In the genomic region with DNA sequence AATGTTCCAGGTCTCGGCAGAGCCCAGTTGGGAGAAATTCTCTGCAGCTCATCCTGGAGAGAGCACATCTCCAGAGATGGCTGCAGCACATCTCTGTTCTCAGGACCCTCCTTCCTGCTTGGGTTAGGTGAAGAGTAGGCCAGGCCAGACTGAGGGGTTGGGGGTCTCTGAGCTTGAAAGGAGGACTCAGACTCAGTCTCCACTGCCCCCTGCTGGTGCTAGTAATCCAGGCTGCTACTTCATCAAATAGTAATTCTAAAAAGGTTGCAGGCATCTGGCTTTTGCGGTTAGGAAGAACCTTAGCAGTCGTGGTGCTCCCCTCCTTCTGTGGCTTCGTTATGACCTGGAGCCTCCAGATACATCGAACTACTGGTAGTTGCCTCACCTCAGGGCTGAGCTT, we compare ENCODE assay signal across 9 cellular contexts. TPM values are rescaled to one million over a fixed set of nuclear protein-coding genes. Genes with fewer than 3 reads are reported as not detected.
DNase-seq lines count a peak whose midpoint lies in the region; ATAC-seq and TF ChIP-seq lines count a peak whose summit lies in the region.
"Had no signal": no experiment of that assay in that cellular context is flagged by ENCODE, and none has a peak within 500 bp of the region (broad histone marks: within the 10 kb centered on the region; RNA-seq: fewer than 3 reads in every experiment).

No MANE protein-coding gene starts in this region.

- no peaks in the 10 kb centered on the region for H3K9me3 ChIP-seq in SJCRH30 (replicated peaks)

- ATAC-seq in HG02798 (IDR thresholded peaks at IDR 0.05; ENCODE audit: poor library complexity, unreplicated experiment), result no peak

- DNase-seq in GM06990 (ENCODE audit: extremely low read depth, insufficient read length) (no peak), SJCRH30 (peak; percentile 59 to 77), glomerular endothelial cell (ENCODE audit: extremely low read depth, low read depth, low spot score) (peak; percentile 12), foreskin melanocyte (no peak)
- DNase-seq in stimulated activated CD4-positive, alpha-beta T cell treated with anti-CD3 and anti-CD28 coated beads, Interleukin-4, amount 100 ng/mL, for 24 hours, result peak; percentile 24
- no peak for DNase-seq in stimulated activated naive CD4-positive, alpha-beta T cell (lab: John Stamatoyannopoulos, UW)
- DNase-seq: activated naive CD8-positive, alpha-beta T cell treated with anti-CD3 and anti-CD28 coated beads, Interleukin-2, amount 10 ng/mL, durations not matched to agents 7 days and 5 days had no signal

- TF ChIP-seq CTCF in 22Rv1 (IDR thresholded peaks at IDR 0.05) (peak; percentile 75), GM06990 (IDR thresholded peaks at IDR 0.05; ENCODE audit: insufficient read depth, low read length, poor library complexity, severe bottlenecking) (peak; percentile 40)

- no peak overlapping the region for H3K27ac ChIP-seq in 22Rv1
- no peak overlapping the region for H3K27ac ChIP-seq in SJCRH30

- no peaks in the 10 kb centered on the region for H3K36me3 ChIP-seq in GM06990 (ENCODE audit: control insufficient read depth, insufficient read depth, low read length)
- no peaks in the 10 kb centered on the region for H3K36me3 ChIP-seq in SJCRH30

- H3K27me3 ChIP-seq in GM06990 (replicated peaks; ENCODE audit: control insufficient read depth, insufficient read depth, low read length) (no peaks in the 10 kb centered on the region), SJCRH30 (no peaks in the 10 kb centered on the region)

- H3K4me3 ChIP-seq in GM06990 (replicated peaks; ENCODE audit: low read depth, low read length), result no peak overlapping the region
- H3K4me3 ChIP-seq in SJCRH30, result no peak overlapping the region

- H3K4me1 ChIP-seq in SJCRH30, result peaks cover 11% of the 10 kb centered on the region

RNA-seq across cellular contexts. Expression of a gene that starts 9.7 kb away (rescaled TPM):
- 18.3 and 18.9 TPM in 2 replicates for total RNA-seq in SJCRH30 (2014; rRNA removed; shearing (Covaris generic))
- 1.7 and 1.8 TPM in 2 replicates for total RNA-seq in glomerular endothelial cell

Comparison
In these comparisons a context has a peak if more than half of its experiments do, and no peak if none do; other contexts are left out.
1. DNase-seq: peak in SJCRH30 (2 of 2), glomerular endothelial cell (single experiment) and stimulated activated CD4-positive, alpha-beta T cell treated with anti-CD3 and anti-CD28 coated beads, Interleukin-4, amount 100 ng/mL, for 24 hours (single experiment); none in GM06990 (single experiment), foreskin melanocyte (single experiment) and stimulated activated naive CD4-positive, alpha-beta T cell (0 of 6).